In the genomic region with DNA sequence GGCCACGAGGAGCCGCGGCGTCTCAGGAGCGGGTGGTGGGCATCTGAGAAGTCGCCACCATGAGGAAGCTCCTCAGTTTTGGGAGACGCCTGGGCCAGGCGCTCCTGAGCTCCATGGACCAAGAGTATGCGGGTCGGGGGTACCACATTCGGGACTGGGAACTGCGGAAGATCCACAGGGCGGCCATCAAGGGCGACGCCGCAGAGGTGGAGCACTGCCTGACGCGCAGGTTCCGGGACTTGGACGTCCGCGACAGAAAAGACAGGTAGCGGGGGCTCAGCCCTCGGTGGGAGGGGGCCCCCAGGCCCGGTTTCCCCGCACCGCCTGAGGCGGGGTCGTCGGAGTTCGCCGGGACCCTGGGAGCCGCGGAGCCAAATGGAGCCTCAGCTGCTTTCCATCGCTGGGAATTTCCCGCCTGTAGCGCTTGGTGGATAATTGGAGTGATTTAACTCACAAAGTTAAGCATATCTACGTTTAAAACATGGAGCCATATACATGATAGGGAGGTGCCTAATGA, we compare ENCODE assay signal across 8 cellular contexts. TPM values are rescaled to one million over a fixed set of nuclear protein-coding genes. Genes with fewer than 3 reads are reported as not detected.
A peak's percentile ranks its signal among the peaks of the same experiment; 100 is the strongest.
DNase-seq lines count a peak whose midpoint lies in the region; ATAC-seq and TF ChIP-seq lines count a peak whose summit lies in the region.

No MANE protein-coding gene starts in this region.

- no peaks in the 10 kb centered on the region for H3K9me3 ChIP-seq in PC-3 (ENCODE audit: low read length)
- no peaks in the 10 kb centered on the region for H3K9me3 ChIP-seq in ectodermal cell (ENCODE audit: control insufficient read depth, low read length)
- H3K9me3 ChIP-seq in neural cell (ENCODE audit: low read length): no peaks in the 10 kb centered on the region

- intact Hi-C loops in PC-3 (cut with micrococcal nuclease): no loop called here

- peaks cover 13% of the 10 kb centered on the region for H3K79me2 ChIP-seq in PC-3 (ENCODE audit: low read length)
- no peaks in the 10 kb centered on the region for H3K79me2 ChIP-seq in neural cell (replicated peaks; ENCODE audit: insufficient read depth, low read length)

- ATAC-seq in PC-3: peak; percentile 39
- ATAC-seq in GM21447 (IDR thresholded peaks at IDR 0.05; ENCODE audit: unreplicated experiment): no peak
- ATAC-seq in HG03175 (IDR thresholded peaks at IDR 0.05; ENCODE audit: unreplicated experiment): no peak

- DNase-seq in DMS 273 (lab: John Stamatoyannopoulos, UW; ENCODE audit: unreplicated experiment) (peak; percentile 67), DMS 273 treated with DMSO at 0.1 percent for 48 hours (lab: John Stamatoyannopoulos, UW) (no peak), PC-3 (peak; percentile 17), GOT3 (lab: John Stamatoyannopoulos, UW) (no peak)

- TF ChIP-seq CTCF in PC-3 (conservative IDR thresholded peaks at IDR 0.05; ENCODE audit: low read depth, low read length): no peak
- TF ChIP-seq CTCF in neural cell (IDR thresholded peaks at IDR 0.05; ENCODE audit: poor library complexity, severe bottlenecking): no peak

- H3K4me3 ChIP-seq in PC-3 (ENCODE audit: low read length) (peak overlapping the region; percentile 77), ectodermal cell (ENCODE audit: insufficient read depth, low read depth, low read length) (peak overlapping the region; percentile 75), neural cell (ENCODE audit: low read length) (peak overlapping the region; percentile 70)

- no peaks in the 10 kb centered on the region for H3K27me3 ChIP-seq in PC-3 (ENCODE audit: low read length)
- H3K27me3 ChIP-seq in ectodermal cell (ENCODE audit: control insufficient read depth, insufficient read depth, low read length, poor library complexity, severe bottlenecking): no peaks in the 10 kb centered on the region
- peaks cover 28% of the 10 kb centered on the region for H3K27me3 ChIP-seq in neural cell (ENCODE audit: insufficient read depth, low read depth, low read length)

- H3K4me1 ChIP-seq in PC-3 (ENCODE audit: insufficient read depth, low read length) (no peaks in the 10 kb centered on the region; the same call in 1 of the 2 replicates), ectodermal cell (ENCODE audit: control insufficient read depth, insufficient read depth, low read length) (no peaks in the 10 kb centered on the region)

- H3K4me2 ChIP-seq in PC-3 (ENCODE audit: low read length): peak overlapping the region; percentile 76
- no peak overlapping the region for H3K4me2 ChIP-seq in neural cell (ENCODE audit: low read length)

- no peak for TF ChIP-seq EP300 in neural cell (conservative IDR thresholded peaks at IDR 0.05; ENCODE audit: poor library complexity, severe bottlenecking)

- BruUV-seq in PC-3 (replicated peaks; lab: Mats Ljungman, UMichigan): TSS peak; percentile 60

- H3K27ac ChIP-seq in PC-3 (ENCODE audit: low read length) (no peak overlapping the region; the same call in 1 of the 2 replicates), ectodermal cell (ENCODE audit: insufficient read depth, low read depth, low read length, poor library complexity, severe bottlenecking) (no peak overlapping the region), neural cell (ENCODE audit: low read length) (no peak overlapping the region)

- 0 to 1% methylated on average over 37 to 38 of the region's 38 CpGs for WGBS in ectodermal cell, 2 experiments

- H3K9me2 ChIP-seq in PC-3 (replicated peaks; ENCODE audit: low read length): no peaks in the 10 kb centered on the region
- H3K9me2 ChIP-seq in neural cell (ENCODE audit: insufficient read depth, low read length): no peaks in the 10 kb centered on the region

- CTCF ChIA-PET in PC-3 (lab: Charles Lee): interaction anchor here (0.7 to 0.8 kb wide), 2 partner anchors 17 to 99 kb away, joined by 3 to 4 read pairs; no protein-coding TSS in a partner anchor

- H2AFZ ChIP-seq in PC-3 (ENCODE audit: low read length) (peak overlapping the region; percentile 78), neural cell (ENCODE audit: low read depth, low read length) (no peak overlapping the region)

- H4K20me1 ChIP-seq in PC-3 (ENCODE audit: low read length): no peaks in the 10 kb centered on the region
- H4K20me1 ChIP-seq in neural cell (ENCODE audit: insufficient read depth): no peaks in the 10 kb centered on the region

- no peak for TF ChIP-seq RAD21 in neural cell (conservative IDR thresholded peaks at IDR 0.05)

- no peaks in the 10 kb centered on the region for H3F3A ChIP-seq in PC-3 (ENCODE audit: low read length, unreplicated experiment)
- H3F3A ChIP-seq in neural cell (ENCODE audit: insufficient read depth, low read length, poor library complexity, severe bottlenecking): no peaks in the 10 kb centered on the region

- POLR2A ChIA-PET in PC-3 (lab: Charles Lee; ENCODE audit: unreplicated experiment): interaction anchor here (0.8 to 0.9 kb wide), 2 partner anchors 97 to 475 kb away, joined by 8 to 17 read pairs; no protein-coding TSS in a partner anchor

- H3K9ac ChIP-seq in PC-3 (ENCODE audit: low read length) (peak overlapping the region; percentile 72), neural cell (ENCODE audit: low read length) (peak overlapping the region; percentile 41)

- H3K36me3 ChIP-seq in PC-3 (ENCODE audit: low read depth, low read length): no peaks in the 10 kb centered on the region
- H3K36me3 ChIP-seq in ectodermal cell (ENCODE audit: control insufficient read depth, insufficient read depth, low read length): no peaks in the 10 kb centered on the region
- H3K36me3 ChIP-seq in neural cell (ENCODE audit: insufficient read depth, low read length): no peaks in the 10 kb centered on the region

TF ChIP-seq in neural cell, 6 proteins besides CTCF, POLR2A, EP300 and RAD21:
- TF ChIP-seq POLR2AphosphoS5 (IDR thresholded peaks at IDR 0.05) (no peak), EZH2 (IDR thresholded peaks at IDR 0.05; ENCODE audit: borderline replicate concordance, insufficient read depth, low read length, poor library complexity, severe bottlenecking) (peak; percentile 20), SMC3 (conservative IDR thresholded peaks at IDR 0.05; ENCODE audit: poor library complexity) (no peak), MXI1 (conservative IDR thresholded peaks at IDR 0.05; ENCODE audit: poor library complexity, severe bottlenecking) (no peak), TAF1 (IDR thresholded peaks at IDR 0.05; ENCODE audit: low read depth) (no peak)
- TF ChIP-seq, protein P1, sequence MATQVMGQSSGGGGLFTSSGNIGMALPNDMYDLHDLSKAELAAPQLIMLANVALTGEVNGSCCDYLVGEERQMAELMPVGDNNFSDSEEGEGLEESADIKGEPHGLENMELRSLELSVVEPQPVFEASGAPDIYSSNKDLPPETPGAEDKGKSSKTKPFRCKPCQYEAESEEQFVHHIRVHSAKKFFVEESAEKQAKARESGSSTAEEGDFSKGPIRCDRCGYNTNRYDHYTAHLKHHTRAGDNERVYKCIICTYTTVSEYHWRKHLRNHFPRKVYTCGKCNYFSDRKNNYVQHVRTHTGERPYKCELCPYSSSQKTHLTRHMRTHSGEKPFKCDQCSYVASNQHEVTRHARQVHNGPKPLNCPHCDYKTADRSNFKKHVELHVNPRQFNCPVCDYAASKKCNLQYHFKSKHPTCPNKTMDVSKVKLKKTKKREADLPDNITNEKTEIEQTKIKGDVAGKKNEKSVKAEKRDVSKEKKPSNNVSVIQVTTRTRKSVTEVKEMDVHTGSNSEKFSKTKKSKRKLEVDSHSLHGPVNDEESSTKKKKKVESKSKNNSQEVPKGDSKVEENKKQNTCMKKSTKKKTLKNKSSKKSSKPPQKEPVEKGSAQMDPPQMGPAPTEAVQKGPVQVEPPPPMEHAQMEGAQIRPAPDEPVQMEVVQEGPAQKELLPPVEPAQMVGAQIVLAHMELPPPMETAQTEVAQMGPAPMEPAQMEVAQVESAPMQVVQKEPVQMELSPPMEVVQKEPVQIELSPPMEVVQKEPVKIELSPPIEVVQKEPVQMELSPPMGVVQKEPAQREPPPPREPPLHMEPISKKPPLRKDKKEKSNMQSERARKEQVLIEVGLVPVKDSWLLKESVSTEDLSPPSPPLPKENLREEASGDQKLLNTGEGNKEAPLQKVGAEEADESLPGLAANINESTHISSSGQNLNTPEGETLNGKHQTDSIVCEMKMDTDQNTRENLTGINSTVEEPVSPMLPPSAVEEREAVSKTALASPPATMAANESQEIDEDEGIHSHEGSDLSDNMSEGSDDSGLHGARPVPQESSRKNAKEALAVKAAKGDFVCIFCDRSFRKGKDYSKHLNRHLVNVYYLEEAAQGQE (IDR thresholded peaks at IDR 0.05; ENCODE audit: borderline replicate concordance): no peak

RNA-seq across cellular contexts. Expression of a gene that starts 0.4 kb away (rescaled TPM):
- total RNA-seq in PC-3 (2014; rRNA removed): 5.4 and 13.5 TPM in 2 replicates
- polyA plus RNA-seq in ectodermal cell (2013, experiment 1 of 4): 15.9 TPM
- 14.4 TPM for polyA plus RNA-seq in ectodermal cell (2013, experiment 2 of 4)
- 10.4 TPM for polyA plus RNA-seq in ectodermal cell (2013, experiment 3 of 4)
- 14.9 TPM for polyA plus RNA-seq in ectodermal cell (2013, experiment 4 of 4)
- polyA plus RNA-seq in neural cell: 2.2 TPM in 1 of 2 replicates, not detected in the other
- polyA minus RNA-seq in neural cell: 0.23 and 0.73 TPM in 2 replicates

RNA-seq across cellular contexts. Expression of a gene that starts 50.8 kb away (rescaled TPM):
- 35.9 and 55.2 TPM in 2 replicates for total RNA-seq in PC-3 (2014; rRNA removed)
- 27.8 TPM for polyA plus RNA-seq in ectodermal cell (2013, experiment 1 of 4)
- polyA plus RNA-seq in ectodermal cell (2013, experiment 2 of 4): 32.9 TPM
- 18.8 TPM for polyA plus RNA-seq in ectodermal cell (2013, experiment 3 of 4)
- 23.4 TPM for polyA plus RNA-seq in ectodermal cell (2013, experiment 4 of 4)
- 15.5 and 17.8 TPM in 2 replicates for polyA plus RNA-seq in neural cell
- polyA minus RNA-seq in neural cell: 17.7 and 22.9 TPM in 2 replicates

Comparison
In these comparisons a context has a peak if more than half of its experiments do, and no peak if none do; other contexts are left out.
1. DNase-seq: peak in DMS 273 (single experiment) and PC-3 (single experiment); none in DMS 273 treated with DMSO at 0.1 percent for 48 hours (single experiment) and GOT3 (single experiment).
2. Peak in every context shown above with its lines, with median percentiles within 50 percentile points of each other: H3K4me3 ChIP-seq.